ENCODE assay signal across 18 cellular contexts in genomic region chr14:45893127-45893526, GRCh38.
"Had no signal": no experiment of that assay in that cellular context is flagged by ENCODE, and none has a peak within 500 bp of the region (broad histone marks: within the 10 kb centered on the region; RNA-seq: fewer than 3 reads in every experiment).

No MANE protein-coding gene starts in this region.

- H3K36me3 ChIP-seq: esophagus squamous epithelium, gastroesophageal sphincter, neutrophil, stomach, thoracic aorta had no signal

- H3K27ac ChIP-seq: gastroesophageal sphincter, neutrophil, stomach, thoracic aorta had no signal

- H3K4me3 ChIP-seq: esophagus squamous epithelium, gastroesophageal sphincter, stomach, thoracic aorta had no signal

- FAIRE-seq: small intestine had no signal

- ATAC-seq: effector memory CD8-positive, alpha-beta T cell; gastroesophageal sphincter; naive thymus-derived CD8-positive, alpha-beta T cell; right cardiac atrium had no signal

- H3K9me3 ChIP-seq: esophagus squamous epithelium, gastroesophageal sphincter, neutrophil, thoracic aorta had no signal

- DNase-seq: effector memory CD8-positive, alpha-beta T cell; esophagus squamous epithelium; foreskin fibroblast; glutamatergic neuron; islet precursor cell; mesendoderm; naive thymus-derived CD8-positive, alpha-beta T cell; posterior cingulate gyrus; right cardiac atrium; small intestine; stimulated activated CD4-positive, alpha-beta T cell treated with anti-CD3 and anti-CD28 coated beads, Interleukin-12 subunit alpha, Interleukin-12 subunit beta, amount 100 ng/mL, for 4 hours; stimulated activated naive CD4-positive, alpha-beta T cell; stomach; substantia nigra; trophoblast cell had no signal
